ENCODE assay signal across 10 cellular contexts in genomic region chr6:157223021-157223430, GRCh38.
DNase-seq lines count a peak whose midpoint lies in the region; ATAC-seq and TF ChIP-seq lines count a peak whose summit lies in the region.
"Had no signal": no experiment of that assay in that cellular context is flagged by ENCODE, and none has a peak within 500 bp of the region (broad histone marks: within the 10 kb centered on the region; RNA-seq: fewer than 3 reads in every experiment).

No MANE protein-coding gene starts in this region.

- H3K36me3 ChIP-seq in OCI-LY1 (ENCODE audit: insufficient read depth, low read length), result no peaks in the 10 kb centered on the region

- H3K4me2 ChIP-seq in OCI-LY1 (ENCODE audit: low read length), result peak overlapping the region; percentile 9; the same call in 1 of the 2 replicates

- peak; percentile 33 for DNase-seq in GM03348 (ENCODE audit: low spot score)
- DNase-seq in mesenteric fat pad (ENCODE audit: low spot score), result peak; percentile 65
- DNase-seq in activated T-cell treated with anti-CD3 and anti-CD28 coated beads, Interleukin-2, amount 50 U/mL, for 1 hour, result no peak
- no peak for DNase-seq in NCI-H510A (lab: John Stamatoyannopoulos, UW)
- DNase-seq: NCI-H226 had no signal

- TF ChIP-seq CTCF in OCI-LY1 (IDR thresholded peaks at IDR 0.05; ENCODE audit: low read length), result no peak

- no peaks in the 10 kb centered on the region for H3K9me3 ChIP-seq in OCI-LY1 (ENCODE audit: low read length)

- H4K20me1 ChIP-seq in OCI-LY1 (ENCODE audit: insufficient read depth, low read length), result no peaks in the 10 kb centered on the region

- ATAC-seq in GM21619 (IDR thresholded peaks at IDR 0.05; ENCODE audit: unreplicated experiment) (peak; percentile 38), SK-N-SH treated with all-trans-retinoic acid at 6 μM for 48 hours (no peak), HG03097 (IDR thresholded peaks at IDR 0.05; ENCODE audit: low FRiP score, unreplicated experiment) (no peak)

- H3K27me3 ChIP-seq in OCI-LY1 (ENCODE audit: insufficient read depth, low read length), result no peaks in the 10 kb centered on the region

- no peak overlapping the region for H3K9ac ChIP-seq in OCI-LY1 (ENCODE audit: low read length)

- no peak overlapping the region for H3K4me3 ChIP-seq in OCI-LY1 (ENCODE audit: low read depth, low read length, poor library complexity, severe bottlenecking)

- no peaks in the 10 kb centered on the region for H3K9me2 ChIP-seq in OCI-LY1 (ENCODE audit: low read depth, low read length)

- H3K79me2 ChIP-seq in OCI-LY1 (ENCODE audit: insufficient read depth, low read length), result no peaks in the 10 kb centered on the region

- H2AFZ ChIP-seq in OCI-LY1 (ENCODE audit: low read length), result no peak overlapping the region

- H3F3A ChIP-seq in OCI-LY1 (ENCODE audit: insufficient read depth, low read length), result no peaks in the 10 kb centered on the region

- H3K4me1 ChIP-seq in OCI-LY1 (ENCODE audit: insufficient read depth, low read length, severe bottlenecking), result peaks cover 33% of the 10 kb centered on the region

- H3K27ac ChIP-seq in OCI-LY1 (ENCODE audit: low read depth, low read length, poor library complexity, severe bottlenecking), result no peak overlapping the region
- H3K27ac ChIP-seq: VCaP had no signal

TF ChIP-seq in SK-N-SH treated with all-trans-retinoic acid at 6 μM for 48 hours, 23 proteins besides CTCF, POLR2A, EP300 and RAD21:
- TF ChIP-seq TOX (CRISPR knock-in tag; IDR thresholded peaks at IDR 0.05; ENCODE audit: borderline replicate concordance) (no peak), ISL1 (CRISPR knock-in tag; IDR thresholded peaks at IDR 0.05) (no peak), TCF4 (CRISPR knock-in tag; IDR thresholded peaks at IDR 0.05; ENCODE audit: borderline replicate concordance) (no peak), CSDC2 (CRISPR knock-in tag; IDR thresholded peaks at IDR 0.05) (no peak), ZC3H10 (CRISPR knock-in tag; IDR thresholded peaks at IDR 0.05) (no peak), RARB (CRISPR knock-in tag; IDR thresholded peaks at IDR 0.05) (no peak), ARNTL (CRISPR knock-in tag; IDR thresholded peaks at IDR 0.05; ENCODE audit: borderline replicate concordance, low read depth) (no peak), ZNF565 (CRISPR knock-in tag; conservative IDR thresholded peaks at IDR 0.05; ENCODE audit: low read depth) (no peak), PPARA (CRISPR knock-in tag; IDR thresholded peaks at IDR 0.05; ENCODE audit: borderline replicate concordance) (no peak), ESRRG (CRISPR knock-in tag; IDR thresholded peaks at IDR 0.05) (no peak), GLIS3 (CRISPR knock-in tag; IDR thresholded peaks at IDR 0.05) (no peak), SNAI2 (CRISPR knock-in tag; IDR thresholded peaks at IDR 0.05) (no peak), OSR1 (CRISPR knock-in tag; IDR thresholded peaks at IDR 0.05) (no peak), PATZ1 (CRISPR knock-in tag; IDR thresholded peaks at IDR 0.05; ENCODE audit: borderline replicate concordance) (no peak)
- TF ChIP-seq, protein P1, sequence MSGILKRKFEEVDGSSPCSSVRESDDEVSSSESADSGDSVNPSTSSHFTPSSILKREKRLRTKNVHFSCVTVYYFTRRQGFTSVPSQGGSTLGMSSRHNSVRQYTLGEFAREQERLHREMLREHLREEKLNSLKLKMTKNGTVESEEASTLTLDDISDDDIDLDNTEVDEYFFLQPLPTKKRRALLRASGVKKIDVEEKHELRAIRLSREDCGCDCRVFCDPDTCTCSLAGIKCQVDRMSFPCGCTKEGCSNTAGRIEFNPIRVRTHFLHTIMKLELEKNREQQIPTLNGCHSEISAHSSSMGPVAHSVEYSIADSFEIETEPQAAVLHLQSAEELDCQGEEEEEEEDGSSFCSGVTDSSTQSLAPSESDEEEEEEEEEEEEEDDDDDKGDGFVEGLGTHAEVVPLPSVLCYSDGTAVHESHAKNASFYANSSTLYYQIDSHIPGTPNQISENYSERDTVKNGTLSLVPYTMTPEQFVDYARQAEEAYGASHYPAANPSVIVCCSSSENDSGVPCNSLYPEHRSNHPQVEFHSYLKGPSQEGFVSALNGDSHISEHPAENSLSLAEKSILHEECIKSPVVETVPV (CRISPR knock-in tag; IDR thresholded peaks at IDR 0.05), result no peak

Comparison
In these comparisons a context has a peak if more than half of its experiments do, and no peak if none do; other contexts are left out.
1. DNase-seq: peak in GM03348 (single experiment) and mesenteric fat pad (single experiment); none in activated T-cell treated with anti-CD3 and anti-CD28 coated beads, Interleukin-2, amount 50 U/mL, for 1 hour (single experiment) and NCI-H510A (single experiment).